In genomic region chr6:90098637-90099036, GRCh38 we compare ENCODE assay signal across 11 cellular contexts.
DNase-seq lines count a peak whose midpoint lies in the region; ATAC-seq, FAIRE-seq and TF ChIP-seq lines count a peak whose summit lies in the region.
"Had no signal": no experiment of that assay in that cellular context is flagged by ENCODE, and none has a peak within 500 bp of the region (broad histone marks: within the 10 kb centered on the region; RNA-seq: fewer than 3 reads in every experiment).

No MANE protein-coding gene starts in this region.

- no peaks in the 10 kb centered on the region for H3K27me3 ChIP-seq in bronchial epithelial cell (ENCODE audit: control insufficient read depth, insufficient read depth, low read length)
- H3K27me3 ChIP-seq in muscle layer of colon (ENCODE audit: control insufficient read depth in 1 of 2, insufficient read depth in 2 of 2, low read length in 2 of 2): no peaks in the 10 kb centered on the region
- no peaks in the 10 kb centered on the region for H3K27me3 ChIP-seq in transverse colon
- H3K27me3 ChIP-seq in small intestine (ENCODE audit: control insufficient read depth in 2 of 2, insufficient read depth in 2 of 2, low read length in 2 of 2): no peaks in the 10 kb centered on the region

- H3K36me3 ChIP-seq in bronchial epithelial cell (ENCODE audit: control insufficient read depth, insufficient read depth, low read length) (no peaks in the 10 kb centered on the region), muscle layer of colon (ENCODE audit: insufficient read depth, low read length) (no peaks in the 10 kb centered on the region), transverse colon (no peaks in the 10 kb centered on the region), small intestine (ENCODE audit: control insufficient read depth in 2 of 2, insufficient read depth in 2 of 2, low read length in 2 of 2) (no peaks in the 10 kb centered on the region)

- WGBS in transverse colon (ENCODE audit: low coverage in 1 of 2), 2 donors: 68 to 70% methylated on average over 6 of the region's 6 CpGs
- 63 to 81% (median 78%) methylated on average over 6 of the region's 6 CpGs for WGBS in small intestine, 3 donors

- H3K4me3 Mint-ChIP-seq in activated T-cell treated with anti-CD3 and anti-CD28 coated beads, Interleukin-2, amount 50 U/mL, for 24 hours: no peak overlapping the region

- TF ChIP-seq CTCF in bronchial epithelial cell (IDR thresholded peaks at IDR 0.05; ENCODE audit: insufficient read depth, low read length, severe bottlenecking) (no peak), transverse colon (IDR thresholded peaks at IDR 0.05) (no peak)

- DNase-seq in activated T-cell treated with anti-CD3 and anti-CD28 coated beads, Interleukin-2, amount 50 U/mL, for 24 hours: no peak
- DNase-seq in activated T-cell treated with anti-CD3 and anti-CD28 coated beads, Interleukin-2, amount 50 U/mL, for 48 hours: no peak
- DNase-seq in bronchial epithelial cell (ENCODE audit: low read depth) (peak; percentile 48), transverse colon (no peak), COLO829 (ENCODE audit: low spot score) (no peak), small intestine (no peak)
- DNase-seq: NCI-H526 had no signal

- ATAC-seq in GM21528 (IDR thresholded peaks at IDR 0.05; ENCODE audit: low FRiP score, unreplicated experiment): no peak

- intact Hi-C loops in transverse colon (cut with DNase I; ENCODE audit: low total_unique reads): no loop called here

- no peaks in the 10 kb centered on the region for H3K9me3 Mint-ChIP-seq in activated T-cell treated with anti-CD3 and anti-CD28 coated beads, Interleukin-2, amount 50 U/mL, for 24 hours

- peaks cover 60% of the 10 kb centered on the region for H3K36me3 Mint-ChIP-seq in activated T-cell treated with anti-CD3 and anti-CD28 coated beads, Interleukin-2, amount 50 U/mL, for 24 hours (ENCODE audit: low read depth)

- H3K27me3 Mint-ChIP-seq in activated T-cell treated with anti-CD3 and anti-CD28 coated beads, Interleukin-2, amount 50 U/mL, for 24 hours: no peaks in the 10 kb centered on the region

- H3K4me1 ChIP-seq in muscle layer of colon (ENCODE audit: insufficient read depth, low read length) (peaks cover 23% of the 10 kb centered on the region), transverse colon (peaks cover 0 to 11% (median 3%) of the 10 kb centered on the region in 4 donors), small intestine (ENCODE audit: control insufficient read depth in 2 of 2, insufficient read depth in 1 of 2, low read depth in 1 of 2, low read length in 1 of 2) (no peaks in the 10 kb centered on the region)

- H3K9me3 ChIP-seq in muscle layer of colon (ENCODE audit: low read length): no peaks in the 10 kb centered on the region
- H3K9me3 ChIP-seq in transverse colon: no peaks in the 10 kb centered on the region
- no peaks in the 10 kb centered on the region for H3K9me3 ChIP-seq in small intestine (ENCODE audit: control insufficient read depth, low read depth)
- H3K9me3 ChIP-seq: A549 had no signal

- FAIRE-seq in bronchial epithelial cell (lab: Jason Lieb, UNC) (no peak), small intestine (lab: Jason Lieb, UNC) (no peak)
- FAIRE-seq: A549, H1 had no signal

- H3K27ac Mint-ChIP-seq in activated T-cell treated with anti-CD3 and anti-CD28 coated beads, Interleukin-2, amount 50 U/mL, for 24 hours: peak overlapping the region; percentile 12

- peak overlapping the region; percentile 27 for H3K27ac ChIP-seq in muscle layer of colon (ENCODE audit: low read depth, low read length)
- H3K27ac ChIP-seq in transverse colon: peak overlapping the region; percentile 62 to 76 (median 71)
- H3K27ac ChIP-seq in small intestine (ENCODE audit: low read depth in 1 of 2, low read length in 1 of 2): peak overlapping the region in 1 of 2 donors; percentile 22
- H3K27ac ChIP-seq: A549 had no signal

- in situ Hi-C loops in transverse colon (cut with MboI; ENCODE audit: low pct_ligation_motif_present in 1 of 4, low pct_unique_long_range_greater_than_20kb in 1 of 4, low sequenced_read_pairs in 3 of 4): no loop called here

- no peak for TF ChIP-seq POLR2A in transverse colon (IDR thresholded peaks at IDR 0.05)

- no peak overlapping the region for H3K9ac ChIP-seq in muscle layer of colon (ENCODE audit: low read length)

- H3K4me1 Mint-ChIP-seq in activated T-cell treated with anti-CD3 and anti-CD28 coated beads, Interleukin-2, amount 50 U/mL, for 24 hours (ENCODE audit: low read depth): peaks cover 96% of the 10 kb centered on the region

- no peak for TF ChIP-seq EP300 in transverse colon (IDR thresholded peaks at IDR 0.05; ENCODE audit: low read depth)

- H3K4me3 ChIP-seq in bronchial epithelial cell (ENCODE audit: low read depth, low read length): no peak overlapping the region
- no peak overlapping the region for H3K4me3 ChIP-seq in muscle layer of colon (ENCODE audit: low read depth in 1 of 2, low read length in 2 of 2)
- H3K4me3 ChIP-seq in transverse colon: no peak overlapping the region
- no peak overlapping the region for H3K4me3 ChIP-seq in small intestine (ENCODE audit: low read depth in 1 of 2, low read length in 2 of 2)
- H3K4me3 ChIP-seq: A549 had no signal
